In genomic region chr6:117448732-117449131, GRCh38 we compare ENCODE assay signal across 16 cellular contexts. TPM values are rescaled to one million over a fixed set of nuclear protein-coding genes. Genes with fewer than 3 reads are reported as not detected.
DNase-seq lines count a peak whose midpoint lies in the region; ATAC-seq and TF ChIP-seq lines count a peak whose summit lies in the region.
"Had no signal": no experiment of that assay in that cellular context is flagged by ENCODE, and none has a peak within 500 bp of the region (broad histone marks: within the 10 kb centered on the region; RNA-seq: fewer than 3 reads in every experiment).

No MANE protein-coding gene starts in this region.

- no peaks in the 10 kb centered on the region for H3K36me3 Mint-ChIP-seq in CD4-positive, alpha-beta memory T cell
- H3K36me3 Mint-ChIP-seq: activated naive CD8-positive, alpha-beta T cell treated with anti-CD3 and anti-CD28 coated beads, Interleukin-2, amount 10 ng/mL, durations not matched to agents 7 days and 5 days had no signal

- no peak for TF ChIP-seq POLR2A in thyroid gland (IDR thresholded peaks at IDR 0.05)

- peaks cover 13 to 19% of the 10 kb centered on the region in 2 donors for H3K27me3 Mint-ChIP-seq in CD4-positive, alpha-beta memory T cell

- no peaks in the 10 kb centered on the region for H3K27me3 ChIP-seq in RWPE2 (ENCODE audit: insufficient read depth, poor library complexity, severe bottlenecking)
- H3K27me3 ChIP-seq in CD4-positive, alpha-beta memory T cell (ENCODE audit: insufficient read depth, low read length), result peaks cover 12% of the 10 kb centered on the region
- no peaks in the 10 kb centered on the region for H3K27me3 ChIP-seq in thyroid gland
- H3K27me3 ChIP-seq: right lobe of liver had no signal

- H3K4me3 Mint-ChIP-seq in CD4-positive, alpha-beta memory T cell, result no peak overlapping the region
- H3K4me3 Mint-ChIP-seq: activated naive CD8-positive, alpha-beta T cell treated with anti-CD3 and anti-CD28 coated beads, Interleukin-2, amount 10 ng/mL, durations not matched to agents 7 days and 5 days; T-helper 1 cell treated with Interleukin-12 subunit alpha and Interleukin-12 subunit beta and Interleukin-4 antibody, amounts not matched to agents 30 μg/mL and 1 μg/mL, for 36 hours had no signal

- peak; percentile 88 for ATAC-seq in RWPE2 (ENCODE audit: low read depth)

- H3K36me3 ChIP-seq in RWPE2 (ENCODE audit: low read depth) (no peaks in the 10 kb centered on the region), thyroid gland (no peaks in the 10 kb centered on the region)
- H3K36me3 ChIP-seq in CD4-positive, alpha-beta memory T cell (ENCODE audit: insufficient read depth, low read length), result no peaks in the 10 kb centered on the region
- H3K36me3 ChIP-seq: esophagus muscularis mucosa, lower lobe of right lung, right lobe of liver had no signal

- CTCF ChIA-PET in CD4-positive, alpha-beta memory T cell (lab: Charles Lee; ENCODE audit: partially characterized antibody), result interaction anchor here (1.7 to 12.6 kb wide), 4 partner anchors 106 to 175 kb away, joined by 4 to 232 read pairs (median 56); partner anchors contain the start of gene GOPC

- H3K4me1 ChIP-seq in RWPE2 (ENCODE audit: insufficient read depth, poor library complexity, severe bottlenecking) (peaks cover 48% of the 10 kb centered on the region), thyroid gland (peaks cover 7 to 8% of the 10 kb centered on the region in 2 donors)
- no peaks in the 10 kb centered on the region for H3K4me1 ChIP-seq in CD4-positive, alpha-beta memory T cell (ENCODE audit: insufficient read depth, low read length)

- intact Hi-C loops in CD4-positive, alpha-beta memory T cell (cut with micrococcal nuclease), result loop anchor here (2.0 kb wide), 1 partner anchor 102 kb away; no protein-coding TSS in a partner anchor
- intact Hi-C loops in thyroid gland (cut with DNase I), result loop anchor here (2.0 kb wide), 1 partner anchor 108 kb away; no protein-coding TSS in a partner anchor

- TF ChIP-seq CTCF in RWPE2 (IDR thresholded peaks at IDR 0.05; ENCODE audit: poor library complexity, severe bottlenecking) (no peak), retinal pigment epithelial cell (conservative IDR thresholded peaks at IDR 0.05; ENCODE audit: low read depth, low read length) (no peak), thyroid gland (IDR thresholded peaks at IDR 0.05) (no peak)

- H3K4me3 ChIP-seq in RWPE2 (ENCODE audit: severe bottlenecking) (no peak overlapping the region), retinal pigment epithelial cell (ENCODE audit: low read length) (peak overlapping the region; percentile 1), thyroid gland (replicated peaks in 1 of 3) (no peak overlapping the region)
- no peak overlapping the region for H3K4me3 ChIP-seq in CD4-positive, alpha-beta memory T cell (ENCODE audit: low read length in 2 of 2)
- H3K4me3 ChIP-seq: esophagus muscularis mucosa, lower lobe of right lung, right lobe of liver had no signal

- DNase-seq in ELR (ENCODE audit: low read depth), result peak; percentile 95
- peak; percentile 83 for DNase-seq in RWPE2 (ENCODE audit: low spot score)
- peak; percentile 96 for DNase-seq in fibroblast of peridontal ligament (ENCODE audit: extremely low read depth)
- peak; percentile 91 for DNase-seq in retinal pigment epithelial cell (ENCODE audit: low read depth)
- DNase-seq in CD4-positive, alpha-beta memory T cell, result no peak
- DNase-seq in SIG-M5 treated with dmso at 0.1 percent for 504 hours (lab: John Stamatoyannopoulos, UW; ENCODE audit: unreplicated experiment), result no peak
- no peak for DNase-seq in thyroid gland
- no peak for DNase-seq in stimulated activated CD4-positive, alpha-beta T cell treated with anti-CD3 and anti-CD28 coated beads, Interleukin-12 subunit alpha, Interleukin-12 subunit beta, amount 100 ng/mL, for 4 hours
- DNase-seq: activated CD8-positive, alpha-beta memory T cell treated with anti-CD3 and anti-CD28 coated beads for 24 hours; activated naive CD8-positive, alpha-beta T cell treated with anti-CD3 and anti-CD28 coated beads, Interleukin-2, amount 10 ng/mL, durations not matched to agents 7 days and 5 days; lower lobe of right lung; MV-4-11; NCI-H774; right lobe of liver had no signal

- H3K9me3 Mint-ChIP-seq in CD4-positive, alpha-beta memory T cell, result peaks cover 0 to 1% (median 0%) of the 10 kb centered on the region in 8 donors
- H3K9me3 Mint-ChIP-seq: activated naive CD8-positive, alpha-beta T cell treated with anti-CD3 and anti-CD28 coated beads, Interleukin-2, amount 10 ng/mL, durations not matched to agents 7 days and 5 days; T-helper 1 cell treated with Interleukin-12 subunit alpha and Interleukin-12 subunit beta and Interleukin-4 antibody, amounts not matched to agents 30 μg/mL and 1 μg/mL, for 36 hours had no signal

- POLR2A ChIA-PET in CD4-positive, alpha-beta memory T cell (lab: Charles Lee; ENCODE audit: partially characterized antibody), result interaction anchor here (2.0 kb wide), 1 partner anchor 155 kb away, joined by 14 read pairs; the partner anchor contains the start of gene GOPC

- WGBS in thyroid gland, 2 donors, result 73 to 83% methylated on average over 6 of the region's 6 CpGs

- H3K4me1 Mint-ChIP-seq in CD4-positive, alpha-beta memory T cell, result no peaks in the 10 kb centered on the region
- H3K4me1 Mint-ChIP-seq: activated naive CD8-positive, alpha-beta T cell treated with anti-CD3 and anti-CD28 coated beads, Interleukin-2, amount 10 ng/mL, durations not matched to agents 7 days and 5 days had no signal

- peak overlapping the region; percentile 100 for H3K27ac ChIP-seq in RWPE2 (ENCODE audit: poor library complexity, severe bottlenecking)
- no peak overlapping the region for H3K27ac ChIP-seq in CD4-positive, alpha-beta memory T cell (ENCODE audit: low read depth, low read length)
- H3K27ac ChIP-seq in thyroid gland, result no peak overlapping the region
- H3K27ac ChIP-seq: esophagus muscularis mucosa, lower lobe of right lung, right lobe of liver had no signal

- H3K27ac Mint-ChIP-seq in CD4-positive, alpha-beta memory T cell, result no peak overlapping the region
- H3K27ac Mint-ChIP-seq: activated naive CD8-positive, alpha-beta T cell treated with anti-CD3 and anti-CD28 coated beads, Interleukin-2, amount 10 ng/mL, durations not matched to agents 7 days and 5 days; T-helper 1 cell treated with Interleukin-12 subunit alpha and Interleukin-12 subunit beta and Interleukin-4 antibody, amounts not matched to agents 30 μg/mL and 1 μg/mL, for 36 hours had no signal

- H3K9me3 ChIP-seq in RWPE2 (ENCODE audit: severe bottlenecking), result no peaks in the 10 kb centered on the region
- no peaks in the 10 kb centered on the region for H3K9me3 ChIP-seq in CD4-positive, alpha-beta memory T cell (ENCODE audit: control insufficient read depth in 1 of 2, low read length in 2 of 2)
- H3K9me3 ChIP-seq in thyroid gland, result no peaks in the 10 kb centered on the region
- H3K9me3 ChIP-seq: esophagus muscularis mucosa, lower lobe of right lung, right lobe of liver had no signal

RNA-seq across cellular contexts. Expression of gene ROS1, which starts 23.0 kb away (rescaled TPM):
- not detected for total RNA-seq in CD4-positive, alpha-beta memory T cell
- polyA plus RNA-seq in CD4-positive, alpha-beta memory T cell, result not detected
- total RNA-seq in thyroid gland, result not detected
- total RNA-seq: activated naive CD8-positive, alpha-beta T cell treated with anti-CD3 and anti-CD28 coated beads, Interleukin-2, amount 10 ng/mL, durations not matched to agents 7 days and 5 days had no signal

RNA-seq across cellular contexts. Expression of gene DCBLD1, which starts 33.7 kb away (rescaled TPM):
- 1 to 10 TPM; 8.7 to 9.7 TPM for total RNA-seq in CD4-positive, alpha-beta memory T cell
- 1 to 10 TPM; 1.4 to 2.6 TPM for polyA plus RNA-seq in CD4-positive, alpha-beta memory T cell
- total RNA-seq in thyroid gland, result 10 to 100 TPM; 13.5 to 25.9 (median 21.2) TPM

Comparison
In these comparisons a context has a peak if more than half of its experiments do, and no peak if none do; other contexts are left out.
1. DNase-seq: peak in ELR (single experiment), RWPE2 (single experiment), fibroblast of peridontal ligament (single experiment) and retinal pigment epithelial cell (single experiment); none in CD4-positive, alpha-beta memory T cell (0 of 5), SIG-M5 treated with dmso at 0.1 percent for 504 hours (single experiment), thyroid gland (0 of 2) and stimulated activated CD4-positive, alpha-beta T cell treated with anti-CD3 and anti-CD28 coated beads, Interleukin-12 subunit alpha, Interleukin-12 subunit beta, amount 100 ng/mL, for 4 hours (single experiment).